8 cellular contexts compared by ENCODE assay signal in genomic region chr1:23558140-23558871, GRCh38. TPM values are rescaled to one million over a fixed set of nuclear protein-coding genes. Genes with fewer than 3 reads are reported as not detected.
DNase-seq lines count a peak whose midpoint lies in the region; ATAC-seq and TF ChIP-seq lines count a peak whose summit lies in the region.

No MANE protein-coding gene starts in this region.

- WGBS in lower leg skin, 2 donors: 3 to 8% methylated on average over 18 to 32 of the region's 34 CpGs
- 2% methylated on average over 13 of the region's 34 CpGs for WGBS in suprapubic skin

- H3K27ac ChIP-seq in SK-N-MC (peak overlapping the region; percentile 100), suprapubic skin (peak overlapping the region; percentile 91)

- CTCF ChIA-PET in BJ (lab: Yijun Ruan, JAX): interaction anchor here (0.6 to 23.8 kb wide), 10 partner anchors 9 to 297 kb away, joined by 3 to 644 read pairs (median 4); no protein-coding TSS in a partner anchor

- no peak for TF ChIP-seq CTCF in BJ (IDR thresholded peaks at IDR 0.05; ENCODE audit: insufficient read depth, low read depth, low read length)
- no peak for TF ChIP-seq CTCF in HFF-Myc (IDR thresholded peaks at IDR 0.05; ENCODE audit: low read depth, low read length, missing control alignments)
- TF ChIP-seq CTCF in cardiac fibroblast (IDR thresholded peaks at IDR 0.05; ENCODE audit: low read depth, low read length): no peak
- no peak for TF ChIP-seq CTCF in lower leg skin (IDR thresholded peaks at IDR 0.05)
- TF ChIP-seq CTCF in suprapubic skin (IDR thresholded peaks at IDR 0.05): no peak

- peak overlapping the region; percentile 89 for H3K9ac ChIP-seq in SK-N-MC (ENCODE audit: insufficient read length)

- H3K9me3 ChIP-seq in SK-N-MC (ENCODE audit: low read depth, low read length): no peaks in the 10 kb centered on the region
- no peaks in the 10 kb centered on the region for H3K9me3 ChIP-seq in suprapubic skin

- POLR2A ChIA-PET in BJ (lab: Charles Lee): interaction anchor here (0.7 to 1.6 kb wide), 2 partner anchors 19 kb away, joined by 6 to 9 read pairs; no protein-coding TSS in a partner anchor

- ATAC-seq in HG03520 (IDR thresholded peaks at IDR 0.05; ENCODE audit: unreplicated experiment) (no peak), GM21390 (IDR thresholded peaks at IDR 0.05; ENCODE audit: unreplicated experiment) (no peak)

- peak overlapping the region; percentile 76 for H3K4me3 ChIP-seq in BJ (ENCODE audit: low read depth, low read length)
- peak overlapping the region; percentile 60 for H3K4me3 ChIP-seq in HFF-Myc (replicated peaks; ENCODE audit: low read depth, low read length)
- peak overlapping the region; percentile 99 for H3K4me3 ChIP-seq in SK-N-MC
- H3K4me3 ChIP-seq in cardiac fibroblast (replicated peaks in 1 of 2; ENCODE audit: low read depth in 2 of 2, low read length in 2 of 2): peak overlapping the region; percentile 93 to 99
- peak overlapping the region; percentile 77 for H3K4me3 ChIP-seq in lower leg skin (ENCODE audit: low read depth, poor library complexity, severe bottlenecking)
- H3K4me3 ChIP-seq in suprapubic skin: peak overlapping the region; percentile 89

- intact Hi-C loops in lower leg skin (cut with DNase I; ENCODE audit: low total_unique reads): loop anchor here (5.0 kb wide), 1 partner anchor 34 kb away; no protein-coding TSS in a partner anchor

- peaks cover 90% of the 10 kb centered on the region for H3K4me1 ChIP-seq in suprapubic skin

- TF ChIP-seq EP300 in suprapubic skin (IDR thresholded peaks at IDR 0.05): no peak

- no peak for DNase-seq in BJ (ENCODE audit: low read depth)
- DNase-seq in HFF-Myc (ENCODE audit: extremely low read depth, low read depth): no peak
- no peak for DNase-seq in SK-N-MC (ENCODE audit: low read depth, low spot score)
- DNase-seq in cardiac fibroblast (ENCODE audit: low read depth in 2 of 2): peak; percentile 66 to 77
- peak in 1 of 2 donors; percentile 94 for DNase-seq in lower leg skin (ENCODE audit: low spot score in 2 of 2)
- DNase-seq in suprapubic skin (ENCODE audit: low spot score in 2 of 2): peak in 1 of 2 donors; percentile 77

- no peaks in the 10 kb centered on the region for H3K27me3 ChIP-seq in BJ (ENCODE audit: control insufficient read depth, insufficient read depth, low read length)
- no peaks in the 10 kb centered on the region for H3K27me3 ChIP-seq in suprapubic skin

- TF ChIP-seq POLR2A in lower leg skin (IDR thresholded peaks at IDR 0.05) (no peak), suprapubic skin (IDR thresholded peaks at IDR 0.05) (peak in 1 of 2 donors; percentile 8)

- H3K36me3 ChIP-seq in BJ (ENCODE audit: control insufficient read depth, insufficient read depth, low read length) (no peaks in the 10 kb centered on the region), SK-N-MC (ENCODE audit: insufficient read depth, low read length) (peaks cover 27% of the 10 kb centered on the region), suprapubic skin (no peaks in the 10 kb centered on the region)

RNA-seq across cellular contexts. Expression of gene ID3, which starts 1.0 kb away (rescaled TPM):
- polyA plus RNA-seq in BJ (2011; rRNA removed): 230 and 379 TPM in 2 replicates
- 249 and 251 TPM in 2 replicates for polyA minus RNA-seq in BJ (2011; rRNA and poly(A)+ RNA removed)
- 100 to 1,000 TPM in 3 of 4 donors, 10 to 100 TPM in 1; 81.2 to 209 (median 122) TPM for total RNA-seq in lower leg skin
- 100 to 1,000 TPM in 3 of 4 donors, 10 to 100 TPM in 1; 91.1 to 194 (median 149) TPM for total RNA-seq in suprapubic skin

RNA-seq across cellular contexts. Expression of gene E2F2, which starts 27.3 kb away (rescaled TPM):
- 0.11 TPM in 2 replicates for polyA plus RNA-seq in BJ (2011; rRNA removed)
- 0.24 and 0.67 TPM in 2 replicates for polyA minus RNA-seq in BJ (2011; rRNA and poly(A)+ RNA removed)
- 10 to 100 TPM in 2 of 4 donors, 1 to 10 TPM in 2; 6.0 to 12.1 (median 9.0) TPM for total RNA-seq in lower leg skin
- 10 to 100 TPM in 2 of 4 donors, 1 to 10 TPM in 2; 4.5 to 12.9 (median 8.4) TPM for total RNA-seq in suprapubic skin

Comparison
In these comparisons a context has a peak if more than half of its experiments do, and no peak if none do; other contexts are left out.
1. DNase-seq: peak in cardiac fibroblast (2 of 2); none in BJ (single experiment), HFF-Myc (single experiment) and SK-N-MC (single experiment).
2. Peak in every context shown above with its lines, with median percentiles within 50 percentile points of each other: H3K4me3 ChIP-seq.